In genomic region chr17:76264755-76265623, GRCh38 we compare ENCODE assay signal across 1 cellular context.
A peak's percentile ranks its signal among the peaks of the same experiment; 100 is the strongest.
TF ChIP-seq lines count a peak whose summit lies in the region.

Gene UBALD2, plus strand, starts transcription at chr17:76265348. Its CDS starts 158 bp downstream, at chr17:76265506.

TF ChIP-seq in HEK293, 187 proteins besides CTCF, POLR2A, EP300 and RAD21 (continued from another document and continues in another):
- no peak for TF ChIP-seq INSM2 (tag by site-specific recombination; IDR thresholded peaks at IDR 0.05)
- 0 out of 2 replicates have a peak, but pooled peaks have one; percentile 31 for TF ChIP-seq KLF16 (tag by site-specific recombination; IDR thresholded peaks at IDR 0.05)
- no peak for TF ChIP-seq ZNF404 (tag by site-specific recombination; IDR thresholded peaks at IDR 0.05)
- TF ChIP-seq ZNF155 (tag by site-specific recombination; IDR thresholded peaks at IDR 0.05) = no peak
- no peak for TF ChIP-seq ZNF280C (tag by site-specific recombination; IDR thresholded peaks at IDR 0.05)
- no peak for TF ChIP-seq KLF9 (tag by site-specific recombination; IDR thresholded peaks at IDR 0.05; ENCODE audit: low read depth)
- no peak for TF ChIP-seq ZBTB44 (tag by site-specific recombination; IDR thresholded peaks at IDR 0.05)
- TF ChIP-seq ZNF16 (tag by site-specific recombination; IDR thresholded peaks at IDR 0.05; ENCODE audit: low read depth) = no peak
- TF ChIP-seq ZIC2 (tag by site-specific recombination; IDR thresholded peaks at IDR 0.05) = peak; percentile 33
- no peak for TF ChIP-seq ZFHX2 (tag by site-specific recombination; conservative IDR thresholded peaks at IDR 0.05)
- no peak for TF ChIP-seq ZNF571 (tag by site-specific recombination; IDR thresholded peaks at IDR 0.05)
- peak; percentile 90; the same call in 1 of the 2 replicates for TF ChIP-seq TCF7L2 (IDR thresholded peaks at IDR 0.05; ENCODE audit: borderline replicate concordance, low read depth, low read length)
- no peak for TF ChIP-seq ZNF394 (tag by site-specific recombination; IDR thresholded peaks at IDR 0.05; ENCODE audit: borderline replicate concordance)
- TF ChIP-seq ZNF121 (tag by site-specific recombination; IDR thresholded peaks at IDR 0.05) = no peak
- no peak for TF ChIP-seq ZXDB (tag by site-specific recombination; IDR thresholded peaks at IDR 0.05)
- no peak for TF ChIP-seq TRIM28 (IDR thresholded peaks at IDR 0.05; ENCODE audit: borderline replicate concordance, low read length)
- peak; percentile 77 for TF ChIP-seq ZNF629 (tag by site-specific recombination; IDR thresholded peaks at IDR 0.05)
- TF ChIP-seq ZNF324 (tag by site-specific recombination; IDR thresholded peaks at IDR 0.05) = no peak
- no peak for TF ChIP-seq ZNF548 (tag by site-specific recombination; IDR thresholded peaks at IDR 0.05)
- no peak for TF ChIP-seq ZNF214 (tag by site-specific recombination; IDR thresholded peaks at IDR 0.05; ENCODE audit: borderline replicate concordance)
- no peak for TF ChIP-seq ZFP37 (tag by site-specific recombination; IDR thresholded peaks at IDR 0.05)
- TF ChIP-seq SALL2 (tag by site-specific recombination; IDR thresholded peaks at IDR 0.05; ENCODE audit: borderline replicate concordance) = no peak
- no peak; the same call in 1 of the 2 replicates for TF ChIP-seq KLF8 (tag by site-specific recombination; IDR thresholded peaks at IDR 0.05)
- TF ChIP-seq PRDM1 (tag by site-specific recombination; IDR thresholded peaks at IDR 0.05) = 0 out of 2 replicates have a peak, but pooled peaks have one; percentile 4
- no peak for TF ChIP-seq ZNF391 (tag by site-specific recombination; IDR thresholded peaks at IDR 0.05; ENCODE audit: borderline replicate concordance, low read depth)
- peak; percentile 52; the same call in 1 of the 2 replicates for TF ChIP-seq ZNF76 (tag by site-specific recombination; IDR thresholded peaks at IDR 0.05; ENCODE audit: borderline replicate concordance, low read depth)
- TF ChIP-seq SP3 (tag by site-specific recombination; IDR thresholded peaks at IDR 0.05) = peak; percentile 90
- TF ChIP-seq ZNF549 (tag by site-specific recombination; IDR thresholded peaks at IDR 0.05) = no peak
- no peak for TF ChIP-seq ZNF530 (tag by site-specific recombination; IDR thresholded peaks at IDR 0.05; ENCODE audit: low read depth)
- no peak for TF ChIP-seq ZNF362 (tag by site-specific recombination; IDR thresholded peaks at IDR 0.05)
- no peak for TF ChIP-seq ZNF544 (tag by site-specific recombination; IDR thresholded peaks at IDR 0.05)
- no peak for TF ChIP-seq MYNN (tag by site-specific recombination; IDR thresholded peaks at IDR 0.05; ENCODE audit: borderline replicate concordance)
- peak; percentile 82 for TF ChIP-seq PRDM10 (tag by site-specific recombination; IDR thresholded peaks at IDR 0.05)
- 0 out of 2 replicates have a peak, but pooled peaks have one; percentile 42 for TF ChIP-seq ZNF660 (tag by site-specific recombination; IDR thresholded peaks at IDR 0.05)
- TF ChIP-seq ZBTB11 (tag by site-specific recombination; conservative IDR thresholded peaks at IDR 0.05; ENCODE audit: low read depth) = no peak
- peak; percentile 73 for TF ChIP-seq ZBTB17 (tag by site-specific recombination; IDR thresholded peaks at IDR 0.05)
- TF ChIP-seq ZFP3 (tag by site-specific recombination; IDR thresholded peaks at IDR 0.05; ENCODE audit: low read depth) = no peak
- no peak for TF ChIP-seq OVOL3 (tag by site-specific recombination; IDR thresholded peaks at IDR 0.05)
- no peak for TF ChIP-seq RBAK (tag by site-specific recombination; IDR thresholded peaks at IDR 0.05)
- no peak for TF ChIP-seq ZNF701 (tag by site-specific recombination; IDR thresholded peaks at IDR 0.05)
- no peak for TF ChIP-seq ZNF610 (tag by site-specific recombination; IDR thresholded peaks at IDR 0.05; ENCODE audit: borderline replicate concordance)
- no peak for TF ChIP-seq ZNF202 (tag by site-specific recombination; IDR thresholded peaks at IDR 0.05; ENCODE audit: borderline replicate concordance)
- TF ChIP-seq ZNF561 (tag by site-specific recombination; IDR thresholded peaks at IDR 0.05; ENCODE audit: borderline replicate concordance) = no peak
- no peak for TF ChIP-seq BCL11A (tag by site-specific recombination; IDR thresholded peaks at IDR 0.05; ENCODE audit: low read depth)
- no peak for TF ChIP-seq ZNF223 (tag by site-specific recombination; IDR thresholded peaks at IDR 0.05)
- no peak for TF ChIP-seq YY1 (tag by site-specific recombination; IDR thresholded peaks at IDR 0.05)
- TF ChIP-seq ZNF792 (tag by site-specific recombination; IDR thresholded peaks at IDR 0.05) = no peak
- no peak for TF ChIP-seq ZNF654 (tag by site-specific recombination; IDR thresholded peaks at IDR 0.05; ENCODE audit: low read depth)
- no peak for TF ChIP-seq ZNF473 (tag by site-specific recombination; IDR thresholded peaks at IDR 0.05)
- TF ChIP-seq ZNF157 (tag by site-specific recombination; IDR thresholded peaks at IDR 0.05) = no peak
- TF ChIP-seq ZNF514 (tag by site-specific recombination; IDR thresholded peaks at IDR 0.05) = no peak
- no peak for TF ChIP-seq ZNF211 (tag by site-specific recombination; IDR thresholded peaks at IDR 0.05; ENCODE audit: low read depth)
- TF ChIP-seq ZNF24 (tag by site-specific recombination; IDR thresholded peaks at IDR 0.05) = peak; percentile 100
- TF ChIP-seq ZBTB26 (tag by site-specific recombination; optimal IDR thresholded peaks at IDR 0.05) = no peak
- no peak for TF ChIP-seq ZNF677 (tag by site-specific recombination; IDR thresholded peaks at IDR 0.05)
- no peak for TF ChIP-seq ZNF2 (tag by site-specific recombination; IDR thresholded peaks at IDR 0.05)
- TF ChIP-seq ZNF513 (tag by site-specific recombination; IDR thresholded peaks at IDR 0.05) = no peak
